8 cellular contexts compared by ENCODE assay signal in the genomic region with DNA sequence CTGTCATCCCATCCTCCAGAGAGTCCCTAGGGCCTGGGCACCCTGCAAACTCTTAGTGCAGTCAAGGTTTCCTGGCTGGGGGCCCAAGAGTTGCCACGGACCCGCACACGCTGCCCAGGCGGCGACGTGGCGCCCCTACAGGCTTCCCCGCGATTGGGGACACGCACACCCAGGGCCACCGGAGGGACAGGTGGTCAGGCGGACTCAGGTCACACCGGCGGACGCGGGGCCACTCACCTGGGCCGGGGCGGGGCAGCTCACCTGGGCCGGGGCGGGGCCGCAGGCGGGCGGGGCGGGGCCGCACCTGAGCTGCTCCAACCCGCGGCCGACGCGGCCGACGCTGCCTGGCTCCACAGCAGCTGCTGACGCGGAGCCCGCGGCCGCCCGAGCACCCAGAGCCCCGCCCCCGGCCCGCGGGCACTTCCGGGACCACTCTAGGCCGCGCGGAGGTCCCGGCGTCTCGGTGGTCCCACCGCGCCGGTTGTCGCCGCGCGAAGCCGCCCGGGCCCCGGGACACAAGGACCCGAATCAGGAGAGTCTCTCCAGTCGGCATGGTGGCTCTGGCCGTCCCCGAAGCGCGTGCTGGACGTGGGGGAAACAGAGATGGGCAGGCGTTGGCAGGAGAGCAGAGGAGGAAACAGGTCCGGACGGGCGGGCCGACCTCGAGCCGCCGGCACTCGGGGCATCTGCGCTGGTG. TPM values are rescaled to one million over a fixed set of nuclear protein-coding genes. Genes with fewer than 3 reads are reported as not detected.
A peak's percentile ranks its signal among the peaks of the same experiment; 100 is the strongest.
DNase-seq lines count a peak whose midpoint lies in the region; ATAC-seq and TF ChIP-seq lines count a peak whose summit lies in the region.

Gene ZNF70 (minus strand): TSS at position 369 of the 697 bp plus-strand sequence. CDS start 5,972 bp downstream, outside the sequence.

- peak; percentile 43 for TF ChIP-seq CTCF in GM12872 (IDR thresholded peaks at IDR 0.05; ENCODE audit: insufficient read depth, low read depth, low read length)
- peak; percentile 17 to 43 for TF ChIP-seq CTCF in brain (conservative IDR thresholded peaks at IDR 0.05)

- peaks cover 2% of the 10 kb centered on the region for H3K9me3 ChIP-seq in iPS-18c (ENCODE audit: control insufficient read depth, insufficient read depth, low read length)

- peaks cover 38% of the 10 kb centered on the region for H3K4me1 Mint-ChIP-seq in brain

- H3K4me3 ChIP-seq in iPS-18c (ENCODE audit: insufficient read depth, low read depth, low read length) (peak within 1 kb of the TSS; percentile 93), skin epidermis (peak within 1 kb of the TSS; percentile 43 to 78 (median 62))

- peak within 1 kb of the TSS; percentile 89 to 96 (median 94) for H3K4me3 Mint-ChIP-seq in brain

- DNase-seq in NCI-H2029 treated with DMSO at 0.1 percent for 48 hours (lab: John Stamatoyannopoulos, UW), result peak; percentile 40
- peak; percentile 87 for DNase-seq in UCSD-AML1 (lab: John Stamatoyannopoulos, UW; ENCODE audit: unreplicated experiment)
- no peak for DNase-seq in cortex of kidney (lab: John Stamatoyannopoulos, UW)

- H3K27me3 Mint-ChIP-seq in brain, result no peaks in the 10 kb centered on the region

- H3K27ac ChIP-seq in skin epidermis, result peak within 1 kb of the TSS; percentile 67 to 95 (median 90)

- H3K9me3 Mint-ChIP-seq in brain, result peaks cover 0 to 6% (median 0%) of the 10 kb centered on the region in 5 experiments

- ATAC-seq in HG02678 (IDR thresholded peaks at IDR 0.05; ENCODE audit: unreplicated experiment), result peak; percentile 80

- peaks cover 18% of the 10 kb centered on the region for H3K36me3 Mint-ChIP-seq in brain

- peak within 1 kb of the TSS; percentile 76 to 97 (median 86) for H3K27ac Mint-ChIP-seq in brain

RNA-seq across cellular contexts. Expression of gene ZNF70, which starts in this region (rescaled TPM):
- polyA plus RNA-seq in brain (ENCODE audit: insufficient read depth, low read depth, low replicate concordance), result 1.6 TPM
